Comparison of ENCODE assay signal across 7 cellular contexts in the genomic region with DNA sequence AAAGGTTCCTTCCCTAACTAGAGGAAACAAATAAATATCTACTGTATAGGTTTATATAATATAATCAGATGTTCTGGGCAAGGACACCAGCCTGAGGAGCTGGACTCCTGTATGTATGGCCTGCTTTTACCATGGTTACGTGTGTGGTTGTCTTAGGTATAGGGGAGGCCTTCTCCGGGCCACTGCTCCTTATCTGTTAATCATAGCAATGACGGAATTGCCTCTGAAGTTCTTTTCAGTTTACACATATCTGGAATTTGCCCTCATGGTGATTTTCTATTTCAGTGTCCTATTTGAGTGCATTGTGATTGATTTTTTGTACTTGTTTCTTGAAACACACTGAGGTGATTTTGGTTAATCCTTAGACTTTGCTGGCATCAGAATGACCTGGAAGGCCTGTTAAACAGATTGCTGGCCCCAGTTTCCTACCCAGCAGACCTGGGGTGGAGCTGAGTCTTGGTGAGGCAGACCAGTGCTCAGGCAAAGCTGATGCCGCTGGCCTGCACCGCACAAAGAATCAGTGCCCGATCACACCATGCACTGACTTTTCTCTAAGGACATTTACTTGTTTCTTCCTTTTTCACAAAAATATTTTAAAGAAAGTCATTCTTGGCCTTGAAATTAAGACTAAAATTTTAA.
"Had no signal": no experiment of that assay in that cellular context is flagged by ENCODE, and none has a peak within 500 bp of the region (broad histone marks: within the 10 kb centered on the region; RNA-seq: fewer than 3 reads in every experiment).

No MANE protein-coding gene starts in this region.

- ATAC-seq: HCT116 had no signal

- H3K4me3 Mint-ChIP-seq: HFFc6, IgD-negative memory B cell had no signal

- DNase-seq: GM23248, GOT3, H7, HFFc6 had no signal

- H2AFZ ChIP-seq: GM23248 had no signal

- H3K9ac ChIP-seq: GM23248 had no signal

- H3K27me3 Mint-ChIP-seq: IgD-negative memory B cell had no signal

- H3K27ac ChIP-seq: GM23248 had no signal

- H3K9me3 Mint-ChIP-seq: HFFc6, IgD-negative memory B cell had no signal

- H3K9me3 ChIP-seq: HAP-1 had no signal

- H3K4me3 ChIP-seq: GM23248, HAP-1 had no signal

- H3K27ac Mint-ChIP-seq: HFFc6, IgD-negative memory B cell had no signal

- H3K4me1 ChIP-seq: HAP-1 had no signal
